Comparison of ENCODE assay signal across 8 cellular contexts in the genomic region with DNA sequence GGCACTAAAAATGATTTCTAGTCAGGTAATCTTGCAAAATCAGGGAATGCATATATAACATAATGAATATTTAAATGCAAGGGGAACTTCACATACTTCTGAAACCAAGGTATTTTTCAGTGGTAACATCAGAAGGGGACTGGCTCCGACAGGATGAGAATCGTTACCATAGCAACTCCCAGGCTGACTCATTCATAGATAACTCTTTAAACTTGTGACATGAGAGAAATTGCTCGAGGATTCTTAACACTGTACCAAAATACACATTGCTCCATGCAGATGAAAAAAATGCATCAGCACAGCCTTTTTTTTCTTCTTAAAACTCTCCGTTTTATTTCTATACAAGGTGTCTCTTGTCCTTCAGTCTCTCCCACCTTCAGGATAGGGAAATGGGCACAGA.
DNase-seq lines count a peak whose midpoint lies in the region; ATAC-seq and TF ChIP-seq lines count a peak whose summit lies in the region.

No MANE protein-coding gene starts in this region.

- no peaks in the 10 kb centered on the region for H3K9me3 Mint-ChIP-seq in type B pancreatic cell

- TF ChIP-seq CTCF in GM13976 (IDR thresholded peaks at IDR 0.05; ENCODE audit: borderline replicate concordance, control extremely low read depth, extremely low read depth, insufficient read depth, missing control alignments) (no peak), type B pancreatic cell (conservative IDR thresholded peaks at IDR 0.05) (no peak)

- no peak overlapping the region for H3K27ac Mint-ChIP-seq in type B pancreatic cell

- no peaks in the 10 kb centered on the region for H3K36me3 Mint-ChIP-seq in type B pancreatic cell

- peak; percentile 30 for DNase-seq in GM13976 (ENCODE audit: low spot score)
- DNase-seq in fibroblast of peridontal ligament (ENCODE audit: extremely low read depth) = peak; percentile 74
- no peak for DNase-seq in type B pancreatic cell (ENCODE audit: extremely low spot score, unreplicated experiment)
- no peak for DNase-seq in effector CD8-positive, alpha-beta T cell (lab: John Stamatoyannopoulos, UW)
- no peak for DNase-seq in NCI-H1436 (lab: John Stamatoyannopoulos, UW)
- DNase-seq in NCI-H526 treated with DMSO at 0.1 percent for 48 hours (lab: John Stamatoyannopoulos, UW) = no peak

- in situ Hi-C loops in GM13976 (cut with MboI; ENCODE audit: low sequenced_read_pairs, unreplicated experiment) = no loop called here

- H3K4me1 Mint-ChIP-seq in type B pancreatic cell (ENCODE audit: unreplicated experiment) = peaks cover 7% of the 10 kb centered on the region

- no peaks in the 10 kb centered on the region for H3K27me3 Mint-ChIP-seq in type B pancreatic cell

- no peak overlapping the region for H3K4me3 Mint-ChIP-seq in type B pancreatic cell

- peak; percentile 98 for ATAC-seq in GM21526 (IDR thresholded peaks at IDR 0.05; ENCODE audit: low FRiP score, unreplicated experiment)
- peak; percentile 97 for ATAC-seq in HG03565 (IDR thresholded peaks at IDR 0.05; ENCODE audit: unreplicated experiment)

Comparison
In these comparisons a context has a peak if more than half of its experiments do, and no peak if none do; other contexts are left out.
1. DNase-seq: peak in GM13976 (single experiment) and fibroblast of peridontal ligament (single experiment); none in type B pancreatic cell (single experiment), effector CD8-positive, alpha-beta T cell (single experiment), NCI-H1436 (single experiment) and NCI-H526 treated with DMSO at 0.1 percent for 48 hours (single experiment).